16 cellular contexts compared by ENCODE assay signal in the genomic region with DNA sequence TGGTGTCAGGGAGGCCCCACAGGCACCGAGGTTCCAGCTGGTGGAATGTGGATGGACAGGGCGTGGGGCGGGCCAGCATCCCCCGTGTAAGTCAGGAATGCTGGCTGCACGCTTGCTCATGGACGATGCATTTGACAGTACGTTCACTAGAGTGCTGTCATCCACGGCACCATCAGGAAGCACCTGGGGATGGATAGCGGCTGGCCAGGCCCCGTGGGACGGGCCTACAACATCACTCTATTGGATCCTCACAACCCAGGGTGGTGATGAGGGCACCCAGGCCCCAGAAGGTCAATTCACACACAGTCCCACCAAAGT.
DNase-seq lines count a peak whose midpoint lies in the region; ATAC-seq and TF ChIP-seq lines count a peak whose summit lies in the region.
"Had no signal": no experiment of that assay in that cellular context is flagged by ENCODE, and none has a peak within 500 bp of the region (broad histone marks: within the 10 kb centered on the region; RNA-seq: fewer than 3 reads in every experiment).

No MANE protein-coding gene starts in this region.

- no peaks in the 10 kb centered on the region for H3K79me2 ChIP-seq in MM.1S (ENCODE audit: low read length)

- no peak overlapping the region for H3K9ac ChIP-seq in MM.1S (ENCODE audit: low read length)

- peaks cover 2% of the 10 kb centered on the region for H3K36me3 Mint-ChIP-seq in T-helper 17 cell (ENCODE audit: low read depth)
- H3K36me3 Mint-ChIP-seq in effector memory CD8-positive, alpha-beta T cell (ENCODE audit: insufficient read depth): peaks cover 3% of the 10 kb centered on the region
- H3K36me3 Mint-ChIP-seq: CD8-positive, alpha-beta memory T cell had no signal

- 39 to 70% (median 46%) methylated on average over 8 to 11 of the region's 11 CpGs for WGBS in heart left ventricle, 4 donors
- WGBS in aorta, 2 donors: 71 to 79% methylated on average over 11 of the region's 11 CpGs

- H4K20me1 ChIP-seq in MM.1S (ENCODE audit: insufficient read depth, low read length): no peaks in the 10 kb centered on the region

- peaks cover 18 to 91% (median 49%) of the 10 kb centered on the region in 9 donors for H3K27me3 ChIP-seq in heart left ventricle
- peaks cover 80% of the 10 kb centered on the region for H3K27me3 ChIP-seq in MM.1S (replicated peaks; ENCODE audit: insufficient read depth, low read length)
- peaks cover 76% of the 10 kb centered on the region for H3K27me3 ChIP-seq in lower lobe of right lung (ENCODE audit: low read depth)
- no peaks in the 10 kb centered on the region for H3K27me3 ChIP-seq in aorta (ENCODE audit: control insufficient read depth in 1 of 2, insufficient read depth in 2 of 2, low read length in 1 of 2)

- ATAC-seq in heart left ventricle (no peak), lower lobe of right lung (no peak), aorta (ENCODE audit: low FRiP score) (no peak), T-helper 17 cell (no peak)
- no peak for ATAC-seq in effector memory CD8-positive, alpha-beta T cell (replicated peaks)

- H3K4me3 ChIP-seq in heart left ventricle: no peak overlapping the region
- H3K4me3 ChIP-seq in MM.1S (ENCODE audit: low read length): no peak overlapping the region
- no peak overlapping the region for H3K4me3 ChIP-seq in lower lobe of right lung
- no peak overlapping the region for H3K4me3 ChIP-seq in aorta (ENCODE audit: low read length in 2 of 2)

- H3K4me2 ChIP-seq in MM.1S (ENCODE audit: low read depth, low read length): no peak overlapping the region

- peak; percentile 56 for DNase-seq in cardiac septum (ENCODE audit: low spot score)
- no peak for DNase-seq in heart left ventricle
- DNase-seq in MM.1S: peak; percentile 3
- peak; percentile 33 for DNase-seq in lower lobe of right lung
- DNase-seq in aorta: peak; percentile 20 to 27
- no peak for DNase-seq in GDM1 (lab: John Stamatoyannopoulos, UW)
- DNase-seq in T-helper 17 cell: no peak
- DNase-seq in effector memory CD8-positive, alpha-beta T cell: no peak
- DNase-seq: C1 segment of cervical spinal cord; H9; NCI-H1105 treated with DMSO at 0.1 percent for 48 hours; NCI-H1694 treated with DMSO at 0.1 percent for 48 hours; NCI-H510A; NCI-H748 treated with DMSO at 0.1 percent for 48 hours; NK-92 treated with Interleukin-12 subunit alpha and Interleukin-12 subunit beta, amount 100 ng/mL, for 24 hours had no signal

- no peaks in the 10 kb centered on the region for H3K9me2 ChIP-seq in MM.1S (replicated peaks; ENCODE audit: insufficient read depth, low read length)

- H3F3A ChIP-seq in MM.1S (ENCODE audit: insufficient read depth, low read length): no peaks in the 10 kb centered on the region

- no peak overlapping the region for H3K4me3 Mint-ChIP-seq in T-helper 17 cell
- H3K4me3 Mint-ChIP-seq in effector memory CD8-positive, alpha-beta T cell: no peak overlapping the region
- H3K4me3 Mint-ChIP-seq: CD8-positive, alpha-beta memory T cell; H9 had no signal

- H3K36me3 ChIP-seq in heart left ventricle (no peaks in the 10 kb centered on the region), MM.1S (replicated peaks; ENCODE audit: insufficient read depth, low read length) (no peaks in the 10 kb centered on the region), lower lobe of right lung (no peaks in the 10 kb centered on the region), aorta (ENCODE audit: control insufficient read depth in 1 of 2, insufficient read depth in 2 of 2, low read length in 1 of 2) (no peaks in the 10 kb centered on the region)

- intact Hi-C loops in cardiac septum (cut with DNase I): no loop called here
- intact Hi-C loops in heart left ventricle (cut with DNase I): no loop called here
- intact Hi-C loops in lower lobe of right lung (cut with DNase I): no loop called here
- intact Hi-C loops in aorta (cut with DNase I): no loop called here

- no peaks in the 10 kb centered on the region for H3K9me3 Mint-ChIP-seq in effector memory CD8-positive, alpha-beta T cell

- H3K27ac ChIP-seq in heart left ventricle (no peak overlapping the region), MM.1S (ENCODE audit: low read length) (no peak overlapping the region), lower lobe of right lung (no peak overlapping the region), aorta (ENCODE audit: low read depth in 1 of 2, low read length in 2 of 2) (no peak overlapping the region)

- H3K4me1 ChIP-seq in heart left ventricle: peaks cover 0 to 8% (median 0%) of the 10 kb centered on the region in 12 donors
- no peaks in the 10 kb centered on the region for H3K4me1 ChIP-seq in MM.1S (ENCODE audit: low read length)
- H3K4me1 ChIP-seq in lower lobe of right lung: no peaks in the 10 kb centered on the region
- no peaks in the 10 kb centered on the region for H3K4me1 ChIP-seq in aorta (ENCODE audit: control insufficient read depth in 1 of 2, insufficient read depth in 2 of 2, low read length in 2 of 2)

- H3K9me3 ChIP-seq in heart left ventricle (no peaks in the 10 kb centered on the region), MM.1S (replicated peaks; ENCODE audit: insufficient read depth, low read length) (no peaks in the 10 kb centered on the region), lower lobe of right lung (no peaks in the 10 kb centered on the region), aorta (ENCODE audit: control insufficient read depth, low read length) (no peaks in the 10 kb centered on the region), T-helper 17 cell (ENCODE audit: control insufficient read depth, low read length, poor library complexity, severe bottlenecking) (no peaks in the 10 kb centered on the region)

- H3K4me1 Mint-ChIP-seq in T-helper 17 cell: peaks cover 5% of the 10 kb centered on the region
- H3K4me1 Mint-ChIP-seq in effector memory CD8-positive, alpha-beta T cell (ENCODE audit: low read depth in 2 of 2): peaks cover 0 to 10% of the 10 kb centered on the region in 2 donors
- H3K4me1 Mint-ChIP-seq: CD8-positive, alpha-beta memory T cell had no signal

- peaks cover 78% of the 10 kb centered on the region for H3K27me3 Mint-ChIP-seq in T-helper 17 cell
- peaks cover 66 to 94% of the 10 kb centered on the region in 2 donors for H3K27me3 Mint-ChIP-seq in effector memory CD8-positive, alpha-beta T cell

- no peak overlapping the region for H3K27ac Mint-ChIP-seq in T-helper 17 cell
- H3K27ac Mint-ChIP-seq in effector memory CD8-positive, alpha-beta T cell: no peak overlapping the region
- H3K27ac Mint-ChIP-seq: CD8-positive, alpha-beta memory T cell; H9 had no signal

- TF ChIP-seq POLR2A in heart left ventricle (IDR thresholded peaks at IDR 0.05): no peak

- no peak overlapping the region for H2AFZ ChIP-seq in MM.1S (ENCODE audit: low read length)

- TF ChIP-seq CTCF in heart left ventricle (IDR thresholded peaks at IDR 0.05) (no peak), MM.1S (IDR thresholded peaks at IDR 0.05; ENCODE audit: low read length) (no peak), lower lobe of right lung (IDR thresholded peaks at IDR 0.05) (no peak)

Comparison
In these comparisons a context has a peak if more than half of its experiments do, and no peak if none do; other contexts are left out.
1. DNase-seq: peak in cardiac septum (single experiment), MM.1S (single experiment), lower lobe of right lung (single experiment) and aorta (2 of 2); none in heart left ventricle (0 of 5), GDM1 (single experiment), T-helper 17 cell (0 of 3) and effector memory CD8-positive, alpha-beta T cell (0 of 3).